ENCODE assay signal across 16 cellular contexts in genomic region chr6:152746172-152746553, GRCh38. TPM values are rescaled to one million over a fixed set of nuclear protein-coding genes. Genes with fewer than 3 reads are reported as not detected.
DNase-seq lines count a peak whose midpoint lies in the region; ATAC-seq, FAIRE-seq and TF ChIP-seq lines count a peak whose summit lies in the region.
"Had no signal": no experiment of that assay in that cellular context is flagged by ENCODE, and none has a peak within 500 bp of the region (broad histone marks: within the 10 kb centered on the region; RNA-seq: fewer than 3 reads in every experiment).

No MANE protein-coding gene starts in this region.

- peaks cover 21% of the 10 kb centered on the region for H3K4me1 Mint-ChIP-seq in astrocyte (ENCODE audit: low read depth, unreplicated experiment)

- DNase-seq in AG20443 (ENCODE audit: low spot score) (peak; percentile 13), LoVo (ENCODE audit: low spot score) (peak; percentile 8), astrocyte (ENCODE audit: low read depth) (peak; percentile 41), foreskin fibroblast (peak; percentile 8 to 44), NCI-H526 (lab: John Stamatoyannopoulos, UW) (no peak), activated gamma-delta T cell (lab: John Stamatoyannopoulos, UW) (no peak)
- no peak for DNase-seq in stimulated activated CD4-positive, alpha-beta T cell treated with anti-CD3 and anti-CD28 coated beads, Interleukin-4, amount 100 ng/mL, for 24 hours
- DNase-seq: activated CD4-positive, alpha-beta T cell treated with anti-CD3 and anti-CD28 coated beads, Interleukin-2, amount 50 U/mL, for 1 hour; activated T-cell treated with anti-CD3 and anti-CD28 coated beads, Interleukin-2, amount 50 U/mL, for 72 hours; DMS 273 treated with DMSO at 0.1 percent for 48 hours; glutamatergic neuron; NCI-H1436 treated with DMSO at 0.1 percent for 48 hours; NCI-H524 treated with DMSO at 0.1 percent for 48 hours had no signal

- peak; percentile 20 for FAIRE-seq in astrocyte (lab: Jason Lieb, UNC)
- FAIRE-seq: keratinocyte had no signal

- H3K4me3 ChIP-seq in astrocyte (ENCODE audit: insufficient read depth, low read depth, low read length) (no peak overlapping the region), foreskin fibroblast (ENCODE audit: low read depth in 1 of 2, low read length in 2 of 2) (no peak overlapping the region)

- no peaks in the 10 kb centered on the region for H3K27me3 Mint-ChIP-seq in astrocyte (ENCODE audit: low read depth, unreplicated experiment)

- H3K27me3 ChIP-seq in astrocyte (ENCODE audit: insufficient read depth, low read length), result no peaks in the 10 kb centered on the region

- no peak overlapping the region for H3K4me2 ChIP-seq in astrocyte (ENCODE audit: low read length)

- H2AFZ ChIP-seq in astrocyte (ENCODE audit: low read depth, low read length), result no peak overlapping the region

- no peaks in the 10 kb centered on the region for H3K36me3 Mint-ChIP-seq in astrocyte (ENCODE audit: low read depth, unreplicated experiment)

- no peak overlapping the region for H3K4me3 Mint-ChIP-seq in astrocyte (ENCODE audit: unreplicated experiment)
- H3K4me3 Mint-ChIP-seq: activated T-cell treated with anti-CD3 and anti-CD28 coated beads, Interleukin-2, amount 50 U/mL, for 72 hours; IgD-negative memory B cell had no signal

- no peak for ATAC-seq in HG03520 (IDR thresholded peaks at IDR 0.05; ENCODE audit: unreplicated experiment)
- ATAC-seq: activated T-cell treated with anti-CD3 and anti-CD28 coated beads, Interleukin-2, amount 50 U/mL, for 72 hours had no signal

- H4K20me1 ChIP-seq in astrocyte (ENCODE audit: insufficient read depth, low read length), result no peaks in the 10 kb centered on the region

- no peaks in the 10 kb centered on the region for H3K36me3 ChIP-seq in astrocyte (ENCODE audit: insufficient read depth, low read length)

- no peak overlapping the region for H3K27ac ChIP-seq in astrocyte (ENCODE audit: low read depth, low read length)

- peak overlapping the region; percentile 97 for H3K27ac Mint-ChIP-seq in astrocyte (ENCODE audit: unreplicated experiment)
- H3K27ac Mint-ChIP-seq: activated T-cell treated with anti-CD3 and anti-CD28 coated beads, Interleukin-2, amount 50 U/mL, for 72 hours; IgD-negative memory B cell had no signal

- TF ChIP-seq CTCF in astrocyte (IDR thresholded peaks at IDR 0.05; ENCODE audit: insufficient read depth, low read depth, low read length) (no peak), foreskin fibroblast (IDR thresholded peaks at IDR 0.05; ENCODE audit: low read depth, low read length) (no peak)

- no peak overlapping the region for H3K9ac ChIP-seq in astrocyte (ENCODE audit: low read length)

- no peaks in the 10 kb centered on the region for H3K79me2 ChIP-seq in astrocyte (ENCODE audit: insufficient read depth, low read length)

- H3K9me3 Mint-ChIP-seq in astrocyte (ENCODE audit: unreplicated experiment), result no peaks in the 10 kb centered on the region
- H3K9me3 Mint-ChIP-seq: activated T-cell treated with anti-CD3 and anti-CD28 coated beads, Interleukin-2, amount 50 U/mL, for 72 hours; IgD-negative memory B cell had no signal

- H3K4me1 ChIP-seq in astrocyte (ENCODE audit: insufficient read depth, low read length), result no peaks in the 10 kb centered on the region

- no peaks in the 10 kb centered on the region for H3K9me3 ChIP-seq in astrocyte (ENCODE audit: insufficient read depth, low read depth, low read length)

RNA-seq across cellular contexts. Expression of gene VIP, which starts 4.4 kb away (rescaled TPM):
- total RNA-seq in astrocyte, result 0.36 and 0.45 TPM in 2 replicates
- total RNA-seq: activated T-cell treated with anti-CD3 and anti-CD28 coated beads, Interleukin-2, amount 50 U/mL, for 72 hours had no signal

RNA-seq across cellular contexts. Expression of gene MYCT1, which starts 48.5 kb away (rescaled TPM):
- 0.61 and 1.0 TPM in 2 replicates for total RNA-seq in astrocyte
- total RNA-seq: activated T-cell treated with anti-CD3 and anti-CD28 coated beads, Interleukin-2, amount 50 U/mL, for 72 hours had no signal

Comparison
In these comparisons a context has a peak if more than half of its experiments do, and no peak if none do; other contexts are left out.
1. DNase-seq: peak in AG20443 (single experiment), LoVo (single experiment), astrocyte (single experiment) and foreskin fibroblast (2 of 2); none in stimulated activated CD4-positive, alpha-beta T cell treated with anti-CD3 and anti-CD28 coated beads, Interleukin-4, amount 100 ng/mL, for 24 hours (single experiment), NCI-H526 (0 of 2) and activated gamma-delta T cell (single experiment).